Comparison of ENCODE assay signal across 18 cellular contexts in the genomic region with DNA sequence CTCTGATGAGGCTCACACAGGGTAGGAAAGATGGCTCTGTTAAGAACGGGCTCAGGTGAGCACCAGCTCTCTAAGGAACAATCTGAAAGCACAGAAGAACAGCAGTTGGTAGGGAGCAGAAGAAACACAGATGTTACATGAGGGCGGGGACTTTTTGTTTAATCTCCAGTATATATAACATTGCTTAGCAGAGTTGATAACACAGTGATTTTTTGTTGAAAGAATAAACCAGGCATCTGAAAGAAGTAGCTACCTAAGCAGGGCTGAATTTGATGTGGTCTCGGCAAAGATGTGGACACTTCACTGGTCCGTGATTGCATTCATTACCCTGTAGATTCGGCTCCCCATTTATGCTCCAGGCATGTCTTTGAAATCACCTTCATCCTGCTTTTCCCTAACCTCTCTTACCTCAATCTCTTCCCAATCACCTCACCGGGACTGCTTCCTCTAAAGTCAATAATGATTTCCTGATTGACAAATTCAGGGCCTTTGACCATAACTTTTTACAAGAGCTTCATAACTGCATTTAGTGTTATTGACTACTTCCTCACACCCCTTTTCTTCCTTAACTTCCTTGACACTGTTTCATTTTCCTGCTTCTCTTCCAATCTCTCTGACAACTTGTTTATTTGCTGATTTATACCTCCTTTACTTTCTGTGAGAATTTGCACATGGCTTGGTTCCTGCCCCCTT. TPM values are rescaled to one million over a fixed set of nuclear protein-coding genes. Genes with fewer than 3 reads are reported as not detected.
A peak's percentile ranks its signal among the peaks of the same experiment; 100 is the strongest.
DNase-seq lines count a peak whose midpoint lies in the region; ATAC-seq and TF ChIP-seq lines count a peak whose summit lies in the region.
"Had no signal": no experiment of that assay in that cellular context is flagged by ENCODE, and none has a peak within 500 bp of the region (broad histone marks: within the 10 kb centered on the region; RNA-seq: fewer than 3 reads in every experiment).

No MANE protein-coding gene starts in this region.

- H2AK5ac ChIP-seq in neuronal stem cell (ENCODE audit: low read depth, low read length): no peak overlapping the region

- no peak overlapping the region for H2BK15ac ChIP-seq in neuronal stem cell (ENCODE audit: low read length)

- peak overlapping the region; percentile 48 for H3K4me3 Mint-ChIP-seq in activated naive CD8-positive, alpha-beta T cell
- H3K4me3 Mint-ChIP-seq in activated naive CD8-positive, alpha-beta T cell treated with anti-CD3 and anti-CD28 coated beads, Interleukin-2, amount 50 U/mL, for 24 hours: no peak overlapping the region
- no peak overlapping the region for H3K4me3 Mint-ChIP-seq in activated CD8-positive, alpha-beta T cell treated with anti-CD3 and anti-CD28 coated beads, Interleukin-2, amount 10 ng/mL, durations not matched to agents 7 days and 5 days
- no peak overlapping the region for H3K4me3 Mint-ChIP-seq in endodermal cell
- H3K4me3 Mint-ChIP-seq: B cell, H9 had no signal

- H4K91ac ChIP-seq in neuronal stem cell (ENCODE audit: low read depth, low read length, poor library complexity): no peak overlapping the region

- H3K27ac ChIP-seq in neuronal stem cell (replicated peaks; ENCODE audit: low read length) (no peak overlapping the region), endodermal cell (ENCODE audit: low read depth, low read length) (no peak overlapping the region)

- no peak overlapping the region for H3K18ac ChIP-seq in neuronal stem cell (ENCODE audit: low read length)

- H3K4me2 ChIP-seq in neuronal stem cell (ENCODE audit: insufficient read depth, low read length, poor library complexity, severe bottlenecking): no peak overlapping the region

- no peak overlapping the region for H2BK120ac ChIP-seq in neuronal stem cell (ENCODE audit: low read depth, low read length)

- peak overlapping the region; percentile 76 for H3K27ac Mint-ChIP-seq in activated naive CD8-positive, alpha-beta T cell
- H3K27ac Mint-ChIP-seq in activated naive CD8-positive, alpha-beta T cell treated with anti-CD3 and anti-CD28 coated beads, Interleukin-2, amount 50 U/mL, for 24 hours: no peak overlapping the region
- H3K27ac Mint-ChIP-seq in activated CD8-positive, alpha-beta T cell treated with anti-CD3 and anti-CD28 coated beads, Interleukin-2, amount 10 ng/mL, durations not matched to agents 7 days and 5 days: peak overlapping the region; percentile 23
- no peak overlapping the region for H3K27ac Mint-ChIP-seq in endodermal cell
- H3K27ac Mint-ChIP-seq: B cell, H9 had no signal

- H2BK12ac ChIP-seq in neuronal stem cell (ENCODE audit: low read length): no peak overlapping the region

- no peaks in the 10 kb centered on the region for H3K79me1 ChIP-seq in neuronal stem cell (ENCODE audit: low read depth, low read length)

- H3K4ac ChIP-seq in neuronal stem cell (ENCODE audit: low read length): no peak overlapping the region

- no peaks in the 10 kb centered on the region for H3K9me3 Mint-ChIP-seq in activated naive CD8-positive, alpha-beta T cell (ENCODE audit: low read depth)
- no peaks in the 10 kb centered on the region for H3K9me3 Mint-ChIP-seq in activated naive CD8-positive, alpha-beta T cell treated with anti-CD3 and anti-CD28 coated beads, Interleukin-2, amount 50 U/mL, for 24 hours
- peaks cover 9% of the 10 kb centered on the region for H3K9me3 Mint-ChIP-seq in activated CD8-positive, alpha-beta T cell treated with anti-CD3 and anti-CD28 coated beads, Interleukin-2, amount 10 ng/mL, durations not matched to agents 7 days and 5 days (ENCODE audit: insufficient read depth)
- H3K9me3 Mint-ChIP-seq in endodermal cell: peaks cover 55% of the 10 kb centered on the region

- H3K4me1 ChIP-seq in neuronal stem cell (ENCODE audit: control insufficient read depth in 2 of 2, insufficient read depth in 1 of 2, low read depth in 1 of 2, low read length in 2 of 2): peaks cover 0 to 2% of the 10 kb centered on the region in 2 donors
- H3K4me1 ChIP-seq in endodermal cell (ENCODE audit: control insufficient read depth, insufficient read depth, low read length): no peaks in the 10 kb centered on the region

- no peak overlapping the region for H2BK5ac ChIP-seq in neuronal stem cell (ENCODE audit: low read length)

- H3K36me3 Mint-ChIP-seq in activated naive CD8-positive, alpha-beta T cell: peaks cover 5% of the 10 kb centered on the region
- H3K36me3 Mint-ChIP-seq in activated naive CD8-positive, alpha-beta T cell treated with anti-CD3 and anti-CD28 coated beads, Interleukin-2, amount 50 U/mL, for 24 hours (ENCODE audit: low read depth): peaks cover 7% of the 10 kb centered on the region
- H3K36me3 Mint-ChIP-seq in activated CD8-positive, alpha-beta T cell treated with anti-CD3 and anti-CD28 coated beads, Interleukin-2, amount 10 ng/mL, durations not matched to agents 7 days and 5 days (ENCODE audit: low read depth): peaks cover 59% of the 10 kb centered on the region
- H3K36me3 Mint-ChIP-seq in endodermal cell (ENCODE audit: low read depth): peaks cover 87% of the 10 kb centered on the region

- POLR2A ChIA-PET in activated CD8-positive, alpha-beta T cell treated with anti-CD3 and anti-CD28 coated beads, Interleukin-2, amount 10 ng/mL, durations not matched to agents 7 days and 5 days (lab: Charles Lee): interaction anchor here (1.3 kb wide), 1 partner anchor 15 kb away, joined by 4 read pairs; no protein-coding TSS in a partner anchor

- H3K23ac ChIP-seq in neuronal stem cell (ENCODE audit: low read depth, low read length, poor library complexity): no peak overlapping the region

- no peaks in the 10 kb centered on the region for H3K36me3 ChIP-seq in neuronal stem cell (replicated peaks in 1 of 2; ENCODE audit: control insufficient read depth in 2 of 2, insufficient read depth in 2 of 2, low read length in 2 of 2)
- peaks cover 10% of the 10 kb centered on the region for H3K36me3 ChIP-seq in endodermal cell (ENCODE audit: control insufficient read depth, insufficient read depth, low read length)

- no peak overlapping the region for H4K8ac ChIP-seq in neuronal stem cell (ENCODE audit: low read depth, low read length)

- intact Hi-C loops in left colon (cut with DNase I, micrococcal nuclease): no loop called here

- H3K27me3 Mint-ChIP-seq in activated naive CD8-positive, alpha-beta T cell: no peaks in the 10 kb centered on the region
- H3K27me3 Mint-ChIP-seq in activated naive CD8-positive, alpha-beta T cell treated with anti-CD3 and anti-CD28 coated beads, Interleukin-2, amount 50 U/mL, for 24 hours: no peaks in the 10 kb centered on the region
- H3K27me3 Mint-ChIP-seq in activated CD8-positive, alpha-beta T cell treated with anti-CD3 and anti-CD28 coated beads, Interleukin-2, amount 10 ng/mL, durations not matched to agents 7 days and 5 days (ENCODE audit: low read depth): no peaks in the 10 kb centered on the region
- H3K27me3 Mint-ChIP-seq in endodermal cell (ENCODE audit: insufficient read depth): no peaks in the 10 kb centered on the region
- H3K27me3 Mint-ChIP-seq: B cell had no signal

- H3K9me3 ChIP-seq in neuronal stem cell (replicated peaks in 1 of 2; ENCODE audit: control insufficient read depth in 2 of 2, insufficient read depth in 1 of 2, low read depth in 1 of 2, low read length in 2 of 2) (no peaks in the 10 kb centered on the region), endodermal cell (ENCODE audit: control insufficient read depth, low read length) (peaks cover 30% of the 10 kb centered on the region)

- no peak for DNase-seq in activated naive CD8-positive, alpha-beta T cell treated with anti-CD3 and anti-CD28 coated beads, Interleukin-2, amount 50 U/mL, for 24 hours
- DNase-seq in activated CD8-positive, alpha-beta T cell treated with anti-CD3 and anti-CD28 coated beads, Interleukin-2, amount 10 ng/mL, durations not matched to agents 7 days and 5 days: no peak
- no peak for DNase-seq in left colon
- DNase-seq in neuronal stem cell (ENCODE audit: low spot score): no peak
- DNase-seq in endodermal cell: no peak
- no peak for DNase-seq in stimulated activated CD4-positive, alpha-beta T cell treated with anti-CD3 and anti-CD28 coated beads, Interleukin-1b, Interleukin-23, amount 100 ng/mL, for 48 hours
- DNase-seq: EL, H9, IMR-90, Kasumi-1, NCI-H1105 treated with DMSO at 0.1 percent for 48 hours, NCI-H1930, NCI-H2171, NCI-H446 treated with DMSO at 0.1 percent for 48 hours, NCI-H774 had no signal

- H3K9ac ChIP-seq in neuronal stem cell (ENCODE audit: low read depth, low read length, poor library complexity) (no peak overlapping the region), endodermal cell (ENCODE audit: extremely low read depth, low read length, poor library complexity, severe bottlenecking) (no peak overlapping the region)

- no peak overlapping the region for H2AFZ ChIP-seq in neuronal stem cell (ENCODE audit: low read length)

- peaks cover 87% of the 10 kb centered on the region for H3K4me1 Mint-ChIP-seq in activated naive CD8-positive, alpha-beta T cell (ENCODE audit: low read depth)
- peaks cover 79% of the 10 kb centered on the region for H3K4me1 Mint-ChIP-seq in activated naive CD8-positive, alpha-beta T cell treated with anti-CD3 and anti-CD28 coated beads, Interleukin-2, amount 50 U/mL, for 24 hours
- peaks cover 71% of the 10 kb centered on the region for H3K4me1 Mint-ChIP-seq in activated CD8-positive, alpha-beta T cell treated with anti-CD3 and anti-CD28 coated beads, Interleukin-2, amount 10 ng/mL, durations not matched to agents 7 days and 5 days (ENCODE audit: low read depth)
- H3K4me1 Mint-ChIP-seq in endodermal cell: no peaks in the 10 kb centered on the region

- no peak overlapping the region for H3K14ac ChIP-seq in neuronal stem cell (ENCODE audit: low read length)

- no peaks in the 10 kb centered on the region for H3K27me3 ChIP-seq in neuronal stem cell (ENCODE audit: control insufficient read depth in 3 of 3, insufficient read depth in 3 of 3, low read depth in 1 of 3, low read length in 3 of 3)
- no peaks in the 10 kb centered on the region for H3K27me3 ChIP-seq in endodermal cell (ENCODE audit: control insufficient read depth, insufficient read depth, low read length, poor library complexity, severe bottlenecking)

- WGBS in neuronal stem cell (ENCODE audit: extremely low coverage in 2 of 2, insufficient read length in 2 of 2, insufficient replicate concordance in 1 of 2), 2 donors: 100% methylated on average over 1 of the region's 6 CpGs; no CpG with 5 or more reads in 1 of the 2 donors
- 92 to 97% methylated on average over 6 of the region's 6 CpGs for WGBS in endodermal cell (ENCODE audit: insufficient coverage in 1 of 2, insufficient read length in 1 of 2), 2 experiments

- no peak overlapping the region for H3K4me3 ChIP-seq in neuronal stem cell (ENCODE audit: low read length in 2 of 2)
- H3K4me3 ChIP-seq in endodermal cell (ENCODE audit: low read length): no peak overlapping the region

- no peak for TF ChIP-seq CTCF in endodermal cell (conservative IDR thresholded peaks at IDR 0.05)

- ATAC-seq in activated naive CD8-positive, alpha-beta T cell treated with anti-CD3 and anti-CD28 coated beads, Interleukin-2, amount 50 U/mL, for 24 hours: no peak
- ATAC-seq in activated CD8-positive, alpha-beta T cell treated with anti-CD3 and anti-CD28 coated beads, Interleukin-2, amount 10 ng/mL, durations not matched to agents 7 days and 5 days: no peak
- ATAC-seq in left colon: peak; percentile 67

- CTCF ChIA-PET in activated CD8-positive, alpha-beta T cell treated with anti-CD3 and anti-CD28 coated beads, Interleukin-2, amount 10 ng/mL, durations not matched to agents 7 days and 5 days (lab: Charles Lee): interaction anchor here (1.0 to 1.4 kb wide), 4 partner anchors 10 to 167 kb away, joined by 3 to 5 read pairs (median 4); no protein-coding TSS in a partner anchor

RNA-seq across cellular contexts. Expression of a gene that starts 34.4 kb away (rescaled TPM):
- 10 to 100 TPM; 22.1 to 28.9 TPM for total RNA-seq in activated CD8-positive, alpha-beta T cell treated with anti-CD3 and anti-CD28 coated beads, Interleukin-2, amount 10 ng/mL, durations not matched to agents 7 days and 5 days
- total RNA-seq in left colon: 1 to 10 TPM; 2.0 TPM
- 0.08 TPM for polyA plus RNA-seq in neuronal stem cell (2013, experiment 1 of 2)
- polyA plus RNA-seq in neuronal stem cell (2013, experiment 2 of 2): 0.04 TPM
- 10 to 100 TPM; 41.3 to 44.8 TPM for total RNA-seq in endodermal cell
- 5.7 TPM for polyA plus RNA-seq in endodermal cell (2013, experiment 1 of 2)
- 6.5 TPM for polyA plus RNA-seq in endodermal cell (2013, experiment 2 of 2)
- total RNA-seq: HT-29 had no signal

Comparison
In these comparisons a context has a peak if more than half of its experiments do, and no peak if none do; other contexts are left out.
1. H3K27ac Mint-ChIP-seq: peak in activated naive CD8-positive, alpha-beta T cell (single experiment) and activated CD8-positive, alpha-beta T cell treated with anti-CD3 and anti-CD28 coated beads, Interleukin-2, amount 10 ng/mL, durations not matched to agents 7 days and 5 days (single experiment); none in activated naive CD8-positive, alpha-beta T cell treated with anti-CD3 and anti-CD28 coated beads, Interleukin-2, amount 50 U/mL, for 24 hours (single experiment) and endodermal cell (single experiment).
2. RNA of a gene that starts 34.4 kb away (total RNA-seq): 41.3 to 44.8 TPM in endodermal cell and 22.1 to 28.9 TPM in activated CD8-positive, alpha-beta T cell treated with anti-CD3 and anti-CD28 coated beads, Interleukin-2, amount 10 ng/mL, durations not matched to agents 7 days and 5 days; 2.0 TPM in left colon; every median in the first group is over 4 times any median in the second.